25 cellular contexts compared by ENCODE assay signal in genomic region chr3:127998596-127998995, GRCh38.
"Had no signal": no experiment of that assay in that cellular context is flagged by ENCODE, and none has a peak within 500 bp of the region (broad histone marks: within the 10 kb centered on the region; RNA-seq: fewer than 3 reads in every experiment).

No MANE protein-coding gene starts in this region.

- H3K4me2 ChIP-seq: smooth muscle cell had no signal

- H3K27ac Mint-ChIP-seq: nephron progenitor cell had no signal

- H3K4me1 ChIP-seq: left lung, pancreas, thyroid gland, upper lobe of left lung had no signal

- H3K27me3 ChIP-seq: gastrocnemius medialis, left lung, pancreas, thyroid gland, upper lobe of left lung had no signal

- H3K4me1 Mint-ChIP-seq: stimulated activated naive CD8-positive, alpha-beta T cell treated with anti-CD3 and anti-CD28 coated beads, Interleukin-15, amount 100 ng/mL, for 72 hours had no signal

- FAIRE-seq: endometrium, kidney, pancreas, urothelium cell line had no signal

- H3K27me3 Mint-ChIP-seq: stimulated activated naive CD8-positive, alpha-beta T cell treated with anti-CD3 and anti-CD28 coated beads, Interleukin-15, amount 100 ng/mL, for 72 hours had no signal

- DNase-seq: dermis blood vessel endothelial cell; effector memory CD4-positive, alpha-beta T cell; foreskin fibroblast; gastrocnemius medialis; head of caudate nucleus; kidney; left lung; mesendoderm; naive thymus-derived CD8-positive, alpha-beta T cell; nephron progenitor cell; occipital lobe; pancreas; stimulated activated CD4-positive, alpha-beta T cell treated with anti-CD3 and anti-CD28 coated beads, Interleukin-12 subunit alpha, Interleukin-12 subunit beta, amount 100 ng/mL, for 4 hours; stimulated activated CD4-positive, alpha-beta T cell treated with anti-CD3 and anti-CD28 coated beads, Interleukin-1b, Interleukin-23, amount 100 ng/mL, for 48 hours; stimulated activated CD4-positive, alpha-beta T cell treated with anti-CD3 and anti-CD28 coated beads, Interleukin-4, amount 100 ng/mL, for 1 hour; stimulated activated CD8-positive, alpha-beta memory T cell treated with anti-CD3 and anti-CD28 coated beads, Interleukin-4, amount 100 ng/mL, for 48 hours; stimulated activated naive CD4-positive, alpha-beta T cell; stimulated activated naive CD8-positive, alpha-beta T cell treated with anti-CD3 and anti-CD28 coated beads, Interleukin-15, amount 100 ng/mL, for 72 hours; thyroid gland; upper lobe of left lung had no signal

- H3K4me3 Mint-ChIP-seq: naive thymus-derived CD8-positive, alpha-beta T cell; nephron progenitor cell; stimulated activated naive CD8-positive, alpha-beta T cell treated with anti-CD3 and anti-CD28 coated beads, Interleukin-15, amount 100 ng/mL, for 72 hours had no signal

- H3K9me3 Mint-ChIP-seq: naive thymus-derived CD8-positive, alpha-beta T cell; stimulated activated naive CD8-positive, alpha-beta T cell treated with anti-CD3 and anti-CD28 coated beads, Interleukin-15, amount 100 ng/mL, for 72 hours had no signal

- H3K27ac ChIP-seq: coronary artery, gastrocnemius medialis, left lung, pancreas, thyroid gland, upper lobe of left lung had no signal

- H3K4me3 ChIP-seq: coronary artery, gastrocnemius medialis, left lung, pancreas, smooth muscle cell, thyroid gland, upper lobe of left lung had no signal

- H3K9me3 ChIP-seq: gastrocnemius medialis, left lung, pancreas, thyroid gland, upper lobe of left lung had no signal

- H3K36me3 Mint-ChIP-seq: naive thymus-derived CD8-positive, alpha-beta T cell had no signal

- H3K36me3 ChIP-seq: gastrocnemius medialis, left lung, pancreas, thyroid gland, upper lobe of left lung had no signal

- ATAC-seq: gastrocnemius medialis; left lung; naive thymus-derived CD8-positive, alpha-beta T cell; sciatic nerve; stimulated activated naive CD8-positive, alpha-beta T cell treated with anti-CD3 and anti-CD28 coated beads, Interleukin-15, amount 100 ng/mL, for 72 hours had no signal
